ENCODE assay signal across 9 cellular contexts in genomic region chr6:106979435-106979884, GRCh38. TPM values are rescaled to one million over a fixed set of nuclear protein-coding genes. Genes with fewer than 3 reads are reported as not detected.
DNase-seq lines count a peak whose midpoint lies in the region; ATAC-seq, FAIRE-seq and TF ChIP-seq lines count a peak whose summit lies in the region.
"Had no signal": no experiment of that assay in that cellular context is flagged by ENCODE, and none has a peak within 500 bp of the region (broad histone marks: within the 10 kb centered on the region; RNA-seq: fewer than 3 reads in every experiment).

No MANE protein-coding gene starts in this region.

- no peaks in the 10 kb centered on the region for H3K9me3 Mint-ChIP-seq in activated CD4-positive, alpha-beta T cell treated with anti-CD3 and anti-CD28 coated beads for 36 hours (ENCODE audit: low read depth)
- H3K9me3 Mint-ChIP-seq in chondrocyte (ENCODE audit: low read depth): no peaks in the 10 kb centered on the region

- FAIRE-seq in D721Med (lab: Jason Lieb, UNC): no peak

- no peak overlapping the region for H3K27ac Mint-ChIP-seq in activated CD4-positive, alpha-beta T cell treated with anti-CD3 and anti-CD28 coated beads for 36 hours
- no peak overlapping the region for H3K27ac Mint-ChIP-seq in chondrocyte (ENCODE audit: unreplicated experiment)
- H3K27ac Mint-ChIP-seq: activated naive CD8-positive, alpha-beta T cell had no signal

- H3K27me3 Mint-ChIP-seq in activated CD4-positive, alpha-beta T cell treated with anti-CD3 and anti-CD28 coated beads for 36 hours: peaks cover 29% of the 10 kb centered on the region
- peaks cover 36% of the 10 kb centered on the region for H3K27me3 Mint-ChIP-seq in chondrocyte (ENCODE audit: low read depth)

- POLR2A ChIA-PET in activated CD4-positive, alpha-beta T cell treated with anti-CD3 and anti-CD28 coated beads for 36 hours (lab: Charles Lee): interaction anchor here (0.5 to 0.7 kb wide), 3 partner anchors 110 to 383 kb away, joined by 3 to 5 read pairs (median 3); no protein-coding TSS in a partner anchor

- peaks cover 5% of the 10 kb centered on the region for H3K4me1 Mint-ChIP-seq in activated CD4-positive, alpha-beta T cell treated with anti-CD3 and anti-CD28 coated beads for 36 hours
- peaks cover 5% of the 10 kb centered on the region for H3K4me1 Mint-ChIP-seq in chondrocyte (ENCODE audit: low read depth)

- H3K4me3 Mint-ChIP-seq in activated CD4-positive, alpha-beta T cell treated with anti-CD3 and anti-CD28 coated beads for 36 hours: no peak overlapping the region
- H3K4me3 Mint-ChIP-seq in chondrocyte (ENCODE audit: unreplicated experiment): no peak overlapping the region
- H3K4me3 Mint-ChIP-seq: activated naive CD8-positive, alpha-beta T cell had no signal

- peak; percentile 43 for ATAC-seq in HG02981 (IDR thresholded peaks at IDR 0.05; ENCODE audit: unreplicated experiment)
- ATAC-seq in activated CD4-positive, alpha-beta T cell treated with anti-CD3 and anti-CD28 coated beads for 36 hours: peak; percentile 60
- peak; percentile 90 for ATAC-seq in left lobe of liver
- ATAC-seq in HG02970 (IDR thresholded peaks at IDR 0.05; ENCODE audit: low FRiP score, unreplicated experiment): no peak

- DNase-seq in D721Med (ENCODE audit: insufficient read length, low spot score) (no peak), NCI-H345 (lab: John Stamatoyannopoulos, UW) (peak; percentile 82), chondrocyte (ENCODE audit: low spot score) (no peak), left lobe of liver (ENCODE audit: low spot score) (peak; percentile 86)
- peak; percentile 91 for DNase-seq in activated CD4-positive, alpha-beta T cell treated with anti-CD3 and anti-CD28 coated beads for 36 hours
- peak; percentile 83 for DNase-seq in stimulated activated CD4-positive, alpha-beta T cell treated with anti-CD3 and anti-CD28 coated beads, Interleukin-4, amount 100 ng/mL, for 1 hour

- intact Hi-C loops in activated CD4-positive, alpha-beta T cell treated with anti-CD3 and anti-CD28 coated beads for 36 hours (cut with DNase I, micrococcal nuclease): loop anchor here (1.0 to 10.0 kb wide), 8 partner anchors 371 to 644 kb away; partner anchors contain the start of gene CRYBG1 (in 1 of the 2)

- TF ChIP-seq CTCF in D721Med (IDR thresholded peaks at IDR 0.05; ENCODE audit: insufficient read depth, missing control alignments) (peak; percentile 98), chondrocyte (IDR thresholded peaks at IDR 0.05) (peak; percentile 97)

- CTCF ChIA-PET in activated CD4-positive, alpha-beta T cell treated with anti-CD3 and anti-CD28 coated beads for 36 hours (lab: Charles Lee): interaction anchor here (0.5 to 1.5 kb wide), 43 partner anchors 10 to 646 kb away, joined by 3 to 19 read pairs (median 4); partner anchors contain the start of genes CRYBG1, QRSL1 and RTN4IP1

- H3K36me3 Mint-ChIP-seq in activated CD4-positive, alpha-beta T cell treated with anti-CD3 and anti-CD28 coated beads for 36 hours (ENCODE audit: low read depth): no peaks in the 10 kb centered on the region
- no peaks in the 10 kb centered on the region for H3K36me3 Mint-ChIP-seq in chondrocyte (ENCODE audit: low read depth)
- H3K36me3 Mint-ChIP-seq: activated naive CD8-positive, alpha-beta T cell had no signal

RNA-seq across cellular contexts. Expression of gene CD24, which starts 4.9 kb away (rescaled TPM):
- total RNA-seq in activated CD4-positive, alpha-beta T cell treated with anti-CD3 and anti-CD28 coated beads for 36 hours: under 1 TPM in 1 of 2 experiments, not detected in 1; 0.21 TPM
- 1.3 to 2.8 TPM (median 1.8 TPM) in 3 replicates for total RNA-seq in chondrocyte
- 12.0 TPM for total RNA-seq in left lobe of liver

RNA-seq across cellular contexts. Expression of gene MTRES1, which starts 48.5 kb away (rescaled TPM):
- total RNA-seq in activated CD4-positive, alpha-beta T cell treated with anti-CD3 and anti-CD28 coated beads for 36 hours: 10 to 100 TPM; 17.6 to 18.8 TPM
- total RNA-seq in chondrocyte (15.5 to 19.0 TPM (median 18.9 TPM) in 3 replicates), left lobe of liver (9.4 TPM)

Comparison
In these comparisons a context has a peak if more than half of its experiments do, and no peak if none do; other contexts are left out.
1. DNase-seq: peak in NCI-H345 (single experiment), activated CD4-positive, alpha-beta T cell treated with anti-CD3 and anti-CD28 coated beads for 36 hours (single experiment), left lobe of liver (single experiment) and stimulated activated CD4-positive, alpha-beta T cell treated with anti-CD3 and anti-CD28 coated beads, Interleukin-4, amount 100 ng/mL, for 1 hour (single experiment); none in D721Med (single experiment) and chondrocyte (single experiment).